Comparison of ENCODE assay signal across 35 cellular contexts in the genomic region with DNA sequence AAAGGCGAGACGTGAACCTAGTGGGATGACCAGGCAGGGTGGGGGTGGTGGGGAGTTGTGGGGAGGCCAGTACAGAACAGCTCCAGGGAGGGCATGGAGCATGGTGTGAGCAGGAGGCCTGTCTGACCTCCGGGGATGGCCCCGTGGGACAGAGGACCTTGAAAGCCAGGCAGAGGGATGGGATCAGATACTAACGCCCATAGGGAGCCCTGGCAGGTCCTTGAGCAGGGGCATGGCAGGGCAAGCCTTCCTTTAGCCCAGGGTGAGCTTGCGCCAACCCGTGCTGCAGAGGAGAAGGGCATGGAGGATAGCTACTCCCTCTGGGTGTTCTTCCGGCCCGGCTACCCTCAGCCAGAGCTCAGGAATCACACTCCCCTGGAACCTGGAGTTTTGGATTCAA. TPM values are rescaled to one million over a fixed set of nuclear protein-coding genes. Genes with fewer than 3 reads are reported as not detected.
A peak's percentile ranks its signal among the peaks of the same experiment; 100 is the strongest.
DNase-seq lines count a peak whose midpoint lies in the region; ATAC-seq, FAIRE-seq and TF ChIP-seq lines count a peak whose summit lies in the region.
"Had no signal": no experiment of that assay in that cellular context is flagged by ENCODE, and none has a peak within 500 bp of the region (broad histone marks: within the 10 kb centered on the region; RNA-seq: fewer than 3 reads in every experiment).

No MANE protein-coding gene starts in this region.

- CTCF ChIA-PET in A549 (lab: Yijun Ruan, JAX) = interaction anchor here (0.9 to 5.4 kb wide), 5 partner anchors 11 to 113 kb away, joined by 3 to 40 read pairs (median 3); no protein-coding TSS in a partner anchor
- CTCF ChIA-PET in CD4-positive, alpha-beta memory T cell (lab: Charles Lee; ENCODE audit: partially characterized antibody) = interaction anchor here (0.5 kb wide), 1 partner anchor 19 kb away, joined by 3 read pairs; no protein-coding TSS in a partner anchor

- no peaks in the 10 kb centered on the region for H3K36me3 ChIP-seq in CD4-positive, alpha-beta memory T cell (ENCODE audit: insufficient read depth, low read length)
- H3K36me3 ChIP-seq: HAP-1, WERI-Rb-1 had no signal

- no peak for FAIRE-seq in A549 (lab: Jason Lieb, UNC)
- FAIRE-seq: astrocyte, GM12878, kidney had no signal

- TF ChIP-seq CTCF in A549 (IDR thresholded peaks at IDR 0.05) = no peak
- TF ChIP-seq CTCF in nephron (IDR thresholded peaks at IDR 0.05; ENCODE audit: unreplicated experiment in 3 of 3) = no peak

- H3K27ac ChIP-seq in A549 = peak overlapping the region in 1 of 2 experiments; percentile 47; a peak in 2 of 6 replicates
- H3K27ac ChIP-seq in CD4-positive, alpha-beta memory T cell (ENCODE audit: low read depth, low read length) = no peak overlapping the region
- H3K27ac ChIP-seq: parathyroid adenoma, PC-9, WERI-Rb-1 had no signal

- TF ChIP-seq EP300 in A549 (IDR thresholded peaks at IDR 0.05) = no peak

- no peak for DNase-seq in A549 (ENCODE audit: low read depth in 1 of 2, low spot score in 1 of 2)
- no peak for DNase-seq in CD4-positive, alpha-beta memory T cell
- DNase-seq in iPS-NIHi7 (ENCODE audit: extremely low spot score) = no peak
- DNase-seq in stimulated activated naive CD4-positive, alpha-beta T cell (lab: John Stamatoyannopoulos, UW) = no peak
- no peak for DNase-seq in NCI-H1436 treated with DMSO at 0.1 percent for 48 hours (lab: John Stamatoyannopoulos, UW)
- DNase-seq: activated CD4-positive, alpha-beta T cell treated with anti-CD3 and anti-CD28 coated beads for 48 hours; activated CD8-positive, alpha-beta memory T cell treated with anti-CD3 and anti-CD28 coated beads for 24 hours; activated effector memory CD4-positive, alpha-beta T cell treated with anti-CD3 and anti-CD28 coated beads, Interleukin-2, amount 50 U/mL, for 16 hours; activated naive CD8-positive, alpha-beta T cell treated with anti-CD3 and anti-CD28 coated beads, Interleukin-2, amount 50 U/mL, for 24 hours; activated T-cell treated with anti-CD3 and anti-CD28 coated beads for 4 hours; COR-L47; Kasumi-1; kidney; NCI-H1436; NCI-H345; NCI-H69; PC-9; retina; stimulated activated CD4-positive, alpha-beta T cell treated with anti-CD3 and anti-CD28 coated beads, Interleukin-1b, Interleukin-23, amount 100 ng/mL, for 48 hours; stimulated activated naive CD8-positive, alpha-beta T cell treated with anti-CD3 and anti-CD28 coated beads, Interleukin-15, amount 100 ng/mL, for 72 hours; WERI-Rb-1 had no signal

- TF ChIP-seq POLR2A in A549 (IDR thresholded peaks at IDR 0.05; ENCODE audit: low read length) = no peak

- peaks cover 11 to 34% (median 22%) of the 10 kb centered on the region in 4 donors for H3K4me1 Mint-ChIP-seq in CD4-positive, alpha-beta memory T cell
- peaks cover 58% of the 10 kb centered on the region for H3K4me1 Mint-ChIP-seq in dendritic cell treated with granulocyte-macrophage colony-stimulating factor and Interleukin-4, amounts not matched to agents 40 ng/mL and 50 ng/mL, for 4 days (ENCODE audit: low read depth)
- H3K4me1 Mint-ChIP-seq in nephron = peaks cover 54% of the 10 kb centered on the region

- no peaks in the 10 kb centered on the region for H3K9me3 Mint-ChIP-seq in CD4-positive, alpha-beta memory T cell
- H3K9me3 Mint-ChIP-seq in dendritic cell treated with granulocyte-macrophage colony-stimulating factor and Interleukin-4, amounts not matched to agents 40 ng/mL and 50 ng/mL, for 4 days = no peaks in the 10 kb centered on the region
- H3K9me3 Mint-ChIP-seq in nephron = no peaks in the 10 kb centered on the region
- H3K9me3 Mint-ChIP-seq: activated naive CD8-positive, alpha-beta T cell treated with anti-CD3 and anti-CD28 coated beads, Interleukin-2, amount 50 U/mL, for 24 hours; central memory CD8-positive, alpha-beta T cell; stimulated activated naive CD8-positive, alpha-beta T cell treated with anti-CD3 and anti-CD28 coated beads, Interleukin-15, amount 100 ng/mL, for 72 hours had no signal

- TF ChIP-seq RAD21 in A549 (conservative IDR thresholded peaks at IDR 0.05 in 1 of 2, IDR thresholded peaks at IDR 0.05 in 1 of 2) = no peak

- H3K4me3 Mint-ChIP-seq in CD4-positive, alpha-beta memory T cell = no peak overlapping the region
- no peak overlapping the region for H3K4me3 Mint-ChIP-seq in dendritic cell treated with granulocyte-macrophage colony-stimulating factor and Interleukin-4, amounts not matched to agents 40 ng/mL and 50 ng/mL, for 4 days
- peak overlapping the region in 2 of 3 experiments; percentile 9 to 19 for H3K4me3 Mint-ChIP-seq in nephron
- H3K4me3 Mint-ChIP-seq: activated naive CD8-positive, alpha-beta T cell treated with anti-CD3 and anti-CD28 coated beads, Interleukin-2, amount 50 U/mL, for 24 hours; central memory CD8-positive, alpha-beta T cell; stimulated activated naive CD8-positive, alpha-beta T cell treated with anti-CD3 and anti-CD28 coated beads, Interleukin-15, amount 100 ng/mL, for 72 hours had no signal

- no peak overlapping the region for H3K4me2 ChIP-seq in A549
- H3K4me2 ChIP-seq: PC-9 had no signal

- H3K9me3 ChIP-seq in A549 = no peaks in the 10 kb centered on the region
- H3K9me3 ChIP-seq in CD4-positive, alpha-beta memory T cell (ENCODE audit: control insufficient read depth in 1 of 2, low read length in 2 of 2) = no peaks in the 10 kb centered on the region
- H3K9me3 ChIP-seq: HAP-1 had no signal

- peak overlapping the region in 5 of 7 donors; percentile 5 to 85 (median 35) for H3K27ac Mint-ChIP-seq in CD4-positive, alpha-beta memory T cell
- H3K27ac Mint-ChIP-seq in dendritic cell treated with granulocyte-macrophage colony-stimulating factor and Interleukin-4, amounts not matched to agents 40 ng/mL and 50 ng/mL, for 4 days = peak overlapping the region; percentile 13
- peak overlapping the region; percentile 93 to 99 (median 97) for H3K27ac Mint-ChIP-seq in nephron
- H3K27ac Mint-ChIP-seq: activated naive CD8-positive, alpha-beta T cell treated with anti-CD3 and anti-CD28 coated beads, Interleukin-2, amount 50 U/mL, for 24 hours; stimulated activated naive CD8-positive, alpha-beta T cell treated with anti-CD3 and anti-CD28 coated beads, Interleukin-15, amount 100 ng/mL, for 72 hours had no signal

- POLR2A ChIA-PET in A549 (lab: Yijun Ruan, JAX) = no interaction called here
- POLR2A ChIA-PET in CD4-positive, alpha-beta memory T cell (lab: Charles Lee; ENCODE audit: partially characterized antibody) = no interaction called here

- ATAC-seq in A549 (peak; percentile 10 to 21; a peak in 2 of 6 replicates), HG03095 (IDR thresholded peaks at IDR 0.05; ENCODE audit: unreplicated experiment) (no peak)
- ATAC-seq: activated naive CD8-positive, alpha-beta T cell treated with anti-CD3 and anti-CD28 coated beads, Interleukin-2, amount 50 U/mL, for 24 hours; GM12878; stimulated activated naive CD8-positive, alpha-beta T cell treated with anti-CD3 and anti-CD28 coated beads, Interleukin-15, amount 100 ng/mL, for 72 hours had no signal

- 85% methylated on average over 9 of the region's 9 CpGs for whole genome bisulfite sequencing in A549 (ENCODE audit: missing lambda C conversion rate)

- H3K36me3 Mint-ChIP-seq in CD4-positive, alpha-beta memory T cell = no peaks in the 10 kb centered on the region
- no peaks in the 10 kb centered on the region for H3K36me3 Mint-ChIP-seq in dendritic cell treated with granulocyte-macrophage colony-stimulating factor and Interleukin-4, amounts not matched to agents 40 ng/mL and 50 ng/mL, for 4 days (ENCODE audit: low read depth)
- no peaks in the 10 kb centered on the region for H3K36me3 Mint-ChIP-seq in nephron (ENCODE audit: low read depth)

- H3K27me3 Mint-ChIP-seq in CD4-positive, alpha-beta memory T cell = no peaks in the 10 kb centered on the region
- H3K27me3 Mint-ChIP-seq in dendritic cell treated with granulocyte-macrophage colony-stimulating factor and Interleukin-4, amounts not matched to agents 40 ng/mL and 50 ng/mL, for 4 days = peaks cover 27% of the 10 kb centered on the region
- H3K27me3 Mint-ChIP-seq in nephron (ENCODE audit: low read depth) = peaks cover 5% of the 10 kb centered on the region
- H3K27me3 Mint-ChIP-seq: activated naive CD8-positive, alpha-beta T cell treated with anti-CD3 and anti-CD28 coated beads, Interleukin-2, amount 50 U/mL, for 24 hours had no signal

- intact Hi-C loops in CD4-positive, alpha-beta memory T cell (cut with micrococcal nuclease) = no loop called here
- intact Hi-C loops in dendritic cell treated with granulocyte-macrophage colony-stimulating factor and Interleukin-4, amounts not matched to agents 40 ng/mL and 50 ng/mL, for 4 days (cut with micrococcal nuclease) = no loop called here

- no peaks in the 10 kb centered on the region for H3K27me3 ChIP-seq in CD4-positive, alpha-beta memory T cell (ENCODE audit: insufficient read depth, low read length)

- H3K4me1 ChIP-seq in A549 = peaks cover 32% of the 10 kb centered on the region
- peaks cover 30% of the 10 kb centered on the region for H3K4me1 ChIP-seq in CD4-positive, alpha-beta memory T cell (ENCODE audit: insufficient read depth, low read length)
- H3K4me1 ChIP-seq: parathyroid adenoma had no signal

- H3K4me3 ChIP-seq in A549 = no peak overlapping the region
- H3K4me3 ChIP-seq in CD4-positive, alpha-beta memory T cell (ENCODE audit: low read length in 2 of 2) = no peak overlapping the region
- H3K4me3 ChIP-seq: GM12878, HAP-1, lung, PC-9, skin epidermis had no signal

TF ChIP-seq in A549, 52 proteins besides CTCF, POLR2A, EP300 and RAD21:
- no peak for TF ChIP-seq HDAC2 (IDR thresholded peaks at IDR 0.05)
- TF ChIP-seq ZFP36 (IDR thresholded peaks at IDR 0.05; ENCODE audit: borderline replicate concordance, partially characterized antibody) = peak; percentile 51

RNA-seq across cellular contexts. Expression of gene TMEM235, which starts 35.3 kb away (rescaled TPM):
- polyA plus RNA-seq in A549 (2011; rRNA removed) = not detected in 2 replicates
- polyA plus RNA-seq in A549 (2012; cell fraction: cytosol; rRNA removed) = not detected in 2 replicates
- 0.02 and 0.18 TPM in 2 replicates for polyA plus RNA-seq in A549 (2012; cell fraction: nucleus; rRNA removed)
- polyA plus RNA-seq in A549 (2017; fragmentation: RNase III; extraction: RNeasy Plus Mini Kit Qiagen cat#74134 plus additional on column Dnase treatment) = not detected in 3 replicates
- polyA minus RNA-seq in A549 (2011; rRNA and poly(A)+ RNA removed) = not detected in 2 replicates
- total RNA-seq in CD4-positive, alpha-beta memory T cell = not detected
- polyA plus RNA-seq in CD4-positive, alpha-beta memory T cell = not detected
- total RNA-seq: astrocyte, esophagus mucosa, fibroblast of villous mesenchyme, GM12878, kidney, PC-9 had no signal
- polyA plus RNA-seq: BJ, GM12878, neural cell had no signal

RNA-seq across cellular contexts. Expression of gene BIRC5, which starts 52.7 kb away (rescaled TPM):
- polyA plus RNA-seq in A549 (2011; rRNA removed) = 45.4 and 51.9 TPM in 2 replicates
- 90.7 and 118 TPM in 2 replicates for polyA plus RNA-seq in A549 (2012; cell fraction: cytosol; rRNA removed)
- 35.8 and 47.6 TPM in 2 replicates for polyA plus RNA-seq in A549 (2012; cell fraction: nucleus; rRNA removed)
- polyA plus RNA-seq in A549 (2017; fragmentation: RNase III; extraction: RNeasy Plus Mini Kit Qiagen cat#74134 plus additional on column Dnase treatment) = 93.5 to 116 TPM (median 109 TPM) in 3 replicates
- polyA minus RNA-seq in A549 (2011; rRNA and poly(A)+ RNA removed) = 40.3 and 63.2 TPM in 2 replicates
- total RNA-seq in CD4-positive, alpha-beta memory T cell = under 1 TPM in 1 of 2 experiments, not detected in 1; 0.32 TPM
- under 1 TPM in 1 of 2 donors, not detected in 1; 0.18 TPM for polyA plus RNA-seq in CD4-positive, alpha-beta memory T cell

Comparison
In these comparisons a context has a peak if more than half of its experiments do, and no peak if none do; other contexts are left out.
1. H3K27ac Mint-ChIP-seq: peak in every context shown above with its lines; median percentile 97 in nephron; 35 in CD4-positive, alpha-beta memory T cell; 13 in dendritic cell treated with granulocyte-macrophage colony-stimulating factor and Interleukin-4, amounts not matched to agents 40 ng/mL and 50 ng/mL, for 4 days.
2. H3K4me3 Mint-ChIP-seq: peak in nephron (2 of 3); none in CD4-positive, alpha-beta memory T cell (0 of 8) and dendritic cell treated with granulocyte-macrophage colony-stimulating factor and Interleukin-4, amounts not matched to agents 40 ng/mL and 50 ng/mL, for 4 days (single experiment).
3. RNA of gene BIRC5, which starts 52.7 kb away (polyA plus RNA-seq): 35.8 to 118 TPM in A549; 0.18 TPM in CD4-positive, alpha-beta memory T cell; every median in the first group is over 10 times any median in the second.